In genomic region chr9:99647617-99648016, GRCh38 we compare ENCODE assay signal across 40 cellular contexts.
"Had no signal": no experiment of that assay in that cellular context is flagged by ENCODE, and none has a peak within 500 bp of the region (broad histone marks: within the 10 kb centered on the region; RNA-seq: fewer than 3 reads in every experiment).

No MANE protein-coding gene starts in this region.

- H3K4me1 ChIP-seq: adrenal gland, ascending aorta, body of pancreas, breast epithelium had no signal

- H3K27me3 ChIP-seq: adrenal gland, ascending aorta, body of pancreas, brain microvascular endothelial cell, breast epithelium, cardiac muscle cell had no signal

- H3K4me1 Mint-ChIP-seq: activated naive CD4-positive, alpha-beta T cell treated with anti-CD3 and anti-CD28 coated beads, Interleukin-2, amount 10 ng/mL, durations not matched to agents 7 days and 5 days; activated naive CD4-positive, alpha-beta T cell treated with anti-CD3 and anti-CD28 coated beads, Interleukin-2, amount 50 U/mL, for 24 hours; activated naive CD8-positive, alpha-beta T cell treated with anti-CD3 and anti-CD28 coated beads for 36 hours; activated naive CD8-positive, alpha-beta T cell treated with anti-CD3 and anti-CD28 coated beads, Interleukin-2, amount 50 U/mL, for 24 hours; activated T-helper 17 cell treated with anti-CD3 and anti-CD28 coated beads, Interleukin-2, amount 50 U/mL, for 72 hours; brain; central memory CD8-positive, alpha-beta T cell had no signal

- H3K9me3 Mint-ChIP-seq: activated naive CD4-positive, alpha-beta T cell treated with anti-CD3 and anti-CD28 coated beads, Interleukin-2, amount 10 ng/mL, durations not matched to agents 7 days and 5 days; activated naive CD4-positive, alpha-beta T cell treated with anti-CD3 and anti-CD28 coated beads, Interleukin-2, amount 50 U/mL, for 24 hours had no signal

- H3K27me3 Mint-ChIP-seq: activated naive CD8-positive, alpha-beta T cell; activated naive CD8-positive, alpha-beta T cell treated with anti-CD3 and anti-CD28 coated beads for 36 hours; activated naive CD8-positive, alpha-beta T cell treated with anti-CD3 and anti-CD28 coated beads, Interleukin-2, amount 50 U/mL, for 24 hours; brain had no signal

- H3K27ac Mint-ChIP-seq: activated naive CD4-positive, alpha-beta T cell treated with anti-CD3 and anti-CD28 coated beads for 36 hours; activated naive CD4-positive, alpha-beta T cell treated with anti-CD3 and anti-CD28 coated beads, Interleukin-2, amount 10 ng/mL, durations not matched to agents 7 days and 5 days; activated naive CD4-positive, alpha-beta T cell treated with anti-CD3 and anti-CD28 coated beads, Interleukin-2, amount 50 U/mL, for 72 hours; activated naive CD8-positive, alpha-beta T cell; activated naive CD8-positive, alpha-beta T cell treated with anti-CD3 and anti-CD28 coated beads for 36 hours; activated naive CD8-positive, alpha-beta T cell treated with anti-CD3 and anti-CD28 coated beads, Interleukin-2, amount 10 ng/mL, durations not matched to agents 7 days and 5 days; activated naive CD8-positive, alpha-beta T cell treated with anti-CD3 and anti-CD28 coated beads, Interleukin-2, amount 50 U/mL, for 24 hours; activated T-cell treated with anti-CD3 and anti-CD28 coated beads, Interleukin-2, amount 50 U/mL, for 24 hours; activated T-cell treated with anti-CD3 and anti-CD28 coated beads, Interleukin-2, amount 50 U/mL, for 72 hours; activated T-helper 1 cell treated with anti-CD3 and anti-CD28 coated beads, Interleukin-12 subunit alpha, Interleukin-12 subunit beta, Interleukin-2, Interleukin-4 antibody, amounts not matched to agents 30 ng/mL and 10 ng/mL and 1 ng/mL, durations not matched to agents 14 hours and 24 hours and 36 hours; activated T-helper 17 cell treated with anti-CD3 and anti-CD28 coated beads, Interleukin-2, amount 50 U/mL, for 72 hours; activated T-helper 2 cell treated with anti-CD3 and anti-CD28 coated beads, Interferon-gamma antibody, Interleukin-2, Interleukin-4, amounts not matched to agents 10 μg/mL and 5 μg/mL and 100 μg/mL, durations not matched to agents 14 hours and 24 hours and 36 hours; brain had no signal

- H3K9me3 ChIP-seq: adrenal gland, ascending aorta, body of pancreas had no signal

- H3K4me3 Mint-ChIP-seq: activated naive CD4-positive, alpha-beta T cell treated with anti-CD3 and anti-CD28 coated beads for 36 hours; activated naive CD4-positive, alpha-beta T cell treated with anti-CD3 and anti-CD28 coated beads, Interleukin-2, amount 10 ng/mL, durations not matched to agents 7 days and 5 days; activated naive CD4-positive, alpha-beta T cell treated with anti-CD3 and anti-CD28 coated beads, Interleukin-2, amount 50 U/mL, for 24 hours; activated naive CD8-positive, alpha-beta T cell; activated naive CD8-positive, alpha-beta T cell treated with anti-CD3 and anti-CD28 coated beads for 36 hours; activated naive CD8-positive, alpha-beta T cell treated with anti-CD3 and anti-CD28 coated beads, Interleukin-2, amount 10 ng/mL, durations not matched to agents 7 days and 5 days; activated naive CD8-positive, alpha-beta T cell treated with anti-CD3 and anti-CD28 coated beads, Interleukin-2, amount 50 U/mL, for 24 hours; activated T-cell treated with anti-CD3 and anti-CD28 coated beads, Interleukin-2, amount 50 U/mL, for 24 hours; activated T-cell treated with anti-CD3 and anti-CD28 coated beads, Interleukin-2, amount 50 U/mL, for 4 hours; activated T-cell treated with anti-CD3 and anti-CD28 coated beads, Interleukin-2, amount 50 U/mL, for 72 hours; activated T-helper 1 cell treated with anti-CD3 and anti-CD28 coated beads, Interleukin-12 subunit alpha, Interleukin-12 subunit beta, Interleukin-2, Interleukin-4 antibody, amounts not matched to agents 30 ng/mL and 10 ng/mL and 1 ng/mL, durations not matched to agents 14 hours and 24 hours and 36 hours; activated T-helper 17 cell treated with anti-CD3 and anti-CD28 coated beads, Interleukin-2, amount 50 U/mL, for 72 hours; brain; central memory CD8-positive, alpha-beta T cell had no signal

- H3K36me3 Mint-ChIP-seq: activated naive CD4-positive, alpha-beta T cell treated with anti-CD3 and anti-CD28 coated beads, Interleukin-2, amount 10 ng/mL, durations not matched to agents 7 days and 5 days; activated naive CD4-positive, alpha-beta T cell treated with anti-CD3 and anti-CD28 coated beads, Interleukin-2, amount 50 U/mL, for 24 hours; activated naive CD8-positive, alpha-beta T cell; activated naive CD8-positive, alpha-beta T cell treated with anti-CD3 and anti-CD28 coated beads for 36 hours; brain had no signal

- FAIRE-seq: astrocyte had no signal

- ATAC-seq: activated naive CD4-positive, alpha-beta T cell treated with anti-CD3 and anti-CD28 coated beads, Interleukin-2, amount 50 U/mL, for 72 hours; activated naive CD8-positive, alpha-beta T cell treated with anti-CD3 and anti-CD28 coated beads, Interleukin-2, amount 50 U/mL, for 24 hours; activated T-cell treated with anti-CD3 and anti-CD28 coated beads, Interleukin-2, amount 50 U/mL, for 4 hours; activated T-cell treated with anti-CD3 and anti-CD28 coated beads, Interleukin-2, amount 50 U/mL, for 72 hours; activated T-helper 17 cell treated with anti-CD3 and anti-CD28 coated beads, Interleukin-2, amount 50 U/mL, for 72 hours; body of pancreas had no signal

- H3K27ac ChIP-seq: adrenal gland, ascending aorta, body of pancreas, brain microvascular endothelial cell, breast epithelium, cardiac muscle cell had no signal

- H3K4me3 ChIP-seq: adrenal gland, ascending aorta, body of pancreas, breast epithelium, cardiac muscle cell had no signal

- DNase-seq: activated effector memory CD4-positive, alpha-beta T cell treated with anti-CD3 and anti-CD28 coated beads, Interleukin-2, amount 50 U/mL, for 16 hours; activated effector memory CD4-positive, alpha-beta T cell treated with Interleukin-2 at 50 U/mL for 16 hours; activated gamma-delta T cell; activated gamma-delta T cell treated with Interleukin-2 at 50 U/mL for 16 hours; activated naive CD4-positive, alpha-beta T cell; activated naive CD4-positive, alpha-beta T cell treated with anti-CD3 and anti-CD28 coated beads for 36 hours; activated naive CD4-positive, alpha-beta T cell treated with anti-CD3 and anti-CD28 coated beads, Interleukin-2, amount 10 ng/mL, durations not matched to agents 7 days and 5 days; activated naive CD4-positive, alpha-beta T cell treated with anti-CD3 and anti-CD28 coated beads, Interleukin-2, amount 50 U/mL, for 16 hours; activated naive CD4-positive, alpha-beta T cell treated with Interleukin-2 at 50 U/mL for 16 hours; activated naive CD8-positive, alpha-beta T cell treated with anti-CD3 and anti-CD28 coated beads for 36 hours; activated naive CD8-positive, alpha-beta T cell treated with anti-CD3 and anti-CD28 coated beads, Interleukin-2, amount 10 ng/mL, durations not matched to agents 7 days and 5 days; activated naive CD8-positive, alpha-beta T cell treated with anti-CD3 and anti-CD28 coated beads, Interleukin-2, amount 50 U/mL, for 24 hours; activated T-cell treated with anti-CD3 and anti-CD28 coated beads for 4 hours; activated T-cell treated with anti-CD3 and anti-CD28 coated beads, Interleukin-2, amount 50 U/mL, for 1 hour; activated T-cell treated with anti-CD3 and anti-CD28 coated beads, Interleukin-2, amount 50 U/mL, for 24 hours; activated T-cell treated with anti-CD3 and anti-CD28 coated beads, Interleukin-2, amount 50 U/mL, for 4 hours; activated T-cell treated with anti-CD3 and anti-CD28 coated beads, Interleukin-2, amount 50 U/mL, for 48 hours; activated T-cell treated with anti-CD3 and anti-CD28 coated beads, Interleukin-2, amount 50 U/mL, for 72 hours; adrenal gland; amniotic stem cell; amygdala; anterior cingulate cortex; aorta; body of pancreas; brain microvascular endothelial cell; caudate nucleus; central memory CD4-positive, alpha-beta T cell; cerebellar nuclear complex had no signal

- H3K36me3 ChIP-seq: adrenal gland, ascending aorta, brain microvascular endothelial cell, breast epithelium, cardiac muscle cell had no signal
